Comparison of ENCODE assay signal across 1 cellular context in the genomic region with DNA sequence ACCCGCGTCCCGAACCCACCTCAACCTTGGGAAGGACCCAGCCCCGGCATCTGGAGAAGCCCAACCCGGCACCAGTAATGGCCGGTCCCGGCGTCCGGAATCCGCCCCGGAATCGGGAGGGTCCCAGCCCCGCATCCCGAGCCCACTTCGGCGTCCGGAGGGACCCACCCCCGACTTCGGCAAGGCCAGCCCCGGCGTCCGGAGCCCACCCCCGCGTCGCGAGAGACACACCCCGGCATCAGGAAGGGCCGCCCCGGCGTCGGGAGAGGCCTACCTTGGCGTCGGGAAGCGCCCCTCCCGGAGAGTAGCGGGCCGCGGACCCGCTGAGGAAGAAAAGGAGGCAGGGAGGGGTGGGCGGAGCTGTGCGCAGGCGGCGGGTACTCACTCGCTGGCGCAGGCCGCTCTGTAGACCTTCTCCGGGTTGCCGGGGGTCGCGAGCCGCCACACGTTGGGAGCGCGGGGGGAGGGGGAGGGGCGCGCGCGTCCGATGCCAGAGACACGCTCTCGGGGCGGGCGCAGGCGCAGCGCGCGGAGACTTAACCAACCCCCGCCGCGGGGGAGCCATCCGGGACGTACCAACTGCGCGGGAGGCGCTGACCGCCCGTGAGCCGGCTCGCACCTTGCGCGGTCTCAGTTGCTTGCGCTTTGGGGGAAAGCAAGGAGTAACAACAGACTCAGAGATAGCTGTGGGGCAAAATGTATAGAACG.
TF ChIP-seq lines count a peak whose summit lies in the region.

A gene (minus strand): TSS at position 515 of the 708 bp plus-strand sequence. CDS start 24,164 bp downstream, outside the sequence.

TF ChIP-seq in HepG2, 621 proteins besides CTCF, POLR2A, EP300 and RAD21 (continued from another document and continues in another):
- TF ChIP-seq, protein P1, sequence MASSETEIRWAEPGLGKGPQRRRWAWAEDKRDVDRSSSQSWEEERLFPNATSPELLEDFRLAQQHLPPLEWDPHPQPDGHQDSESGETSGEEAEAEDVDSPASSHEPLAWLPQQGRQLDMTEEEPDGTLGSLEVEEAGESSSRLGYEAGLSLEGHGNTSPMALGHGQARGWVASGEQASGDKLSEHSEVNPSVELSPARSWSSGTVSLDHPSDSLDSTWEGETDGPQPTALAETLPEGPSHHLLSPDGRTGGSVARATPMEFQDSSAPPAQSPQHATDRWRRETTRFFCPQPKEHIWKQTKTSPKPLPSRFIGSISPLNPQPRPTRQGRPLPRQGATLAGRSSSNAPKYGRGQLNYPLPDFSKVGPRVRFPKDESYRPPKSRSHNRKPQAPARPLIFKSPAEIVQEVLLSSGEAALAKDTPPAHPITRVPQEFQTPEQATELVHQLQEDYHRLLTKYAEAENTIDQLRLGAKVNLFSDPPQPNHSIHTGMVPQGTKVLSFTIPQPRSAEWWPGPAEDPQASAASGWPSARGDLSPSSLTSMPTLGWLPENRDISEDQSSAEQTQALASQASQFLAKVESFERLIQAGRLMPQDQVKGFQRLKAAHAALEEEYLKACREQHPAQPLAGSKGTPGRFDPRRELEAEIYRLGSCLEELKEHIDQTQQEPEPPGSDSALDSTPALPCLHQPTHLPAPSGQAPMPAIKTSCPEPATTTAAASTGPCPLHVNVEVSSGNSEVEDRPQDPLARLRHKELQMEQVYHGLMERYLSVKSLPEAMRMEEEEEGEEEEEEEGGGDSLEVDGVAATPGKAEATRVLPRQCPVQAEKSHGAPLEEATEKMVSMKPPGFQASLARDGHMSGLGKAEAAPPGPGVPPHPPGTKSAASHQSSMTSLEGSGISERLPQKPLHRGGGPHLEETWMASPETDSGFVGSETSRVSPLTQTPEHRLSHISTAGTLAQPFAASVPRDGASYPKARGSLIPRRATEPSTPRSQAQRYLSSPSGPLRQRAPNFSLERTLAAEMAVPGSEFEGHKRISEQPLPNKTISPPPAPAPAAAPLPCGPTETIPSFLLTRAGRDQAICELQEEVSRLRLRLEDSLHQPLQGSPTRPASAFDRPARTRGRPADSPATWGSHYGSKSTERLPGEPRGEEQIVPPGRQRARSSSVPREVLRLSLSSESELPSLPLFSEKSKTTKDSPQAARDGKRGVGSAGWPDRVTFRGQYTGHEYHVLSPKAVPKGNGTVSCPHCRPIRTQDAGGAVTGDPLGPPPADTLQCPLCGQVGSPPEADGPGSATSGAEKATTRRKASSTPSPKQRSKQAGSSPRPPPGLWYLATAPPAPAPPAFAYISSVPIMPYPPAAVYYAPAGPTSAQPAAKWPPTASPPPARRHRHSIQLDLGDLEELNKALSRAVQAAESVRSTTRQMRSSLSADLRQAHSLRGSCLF (CRISPR knock-in tag; IDR thresholded peaks at IDR 0.05; ENCODE audit: borderline replicate concordance) = peak; percentile 80; the same call in 1 of the 2 replicates
- TF ChIP-seq, protein P2, sequence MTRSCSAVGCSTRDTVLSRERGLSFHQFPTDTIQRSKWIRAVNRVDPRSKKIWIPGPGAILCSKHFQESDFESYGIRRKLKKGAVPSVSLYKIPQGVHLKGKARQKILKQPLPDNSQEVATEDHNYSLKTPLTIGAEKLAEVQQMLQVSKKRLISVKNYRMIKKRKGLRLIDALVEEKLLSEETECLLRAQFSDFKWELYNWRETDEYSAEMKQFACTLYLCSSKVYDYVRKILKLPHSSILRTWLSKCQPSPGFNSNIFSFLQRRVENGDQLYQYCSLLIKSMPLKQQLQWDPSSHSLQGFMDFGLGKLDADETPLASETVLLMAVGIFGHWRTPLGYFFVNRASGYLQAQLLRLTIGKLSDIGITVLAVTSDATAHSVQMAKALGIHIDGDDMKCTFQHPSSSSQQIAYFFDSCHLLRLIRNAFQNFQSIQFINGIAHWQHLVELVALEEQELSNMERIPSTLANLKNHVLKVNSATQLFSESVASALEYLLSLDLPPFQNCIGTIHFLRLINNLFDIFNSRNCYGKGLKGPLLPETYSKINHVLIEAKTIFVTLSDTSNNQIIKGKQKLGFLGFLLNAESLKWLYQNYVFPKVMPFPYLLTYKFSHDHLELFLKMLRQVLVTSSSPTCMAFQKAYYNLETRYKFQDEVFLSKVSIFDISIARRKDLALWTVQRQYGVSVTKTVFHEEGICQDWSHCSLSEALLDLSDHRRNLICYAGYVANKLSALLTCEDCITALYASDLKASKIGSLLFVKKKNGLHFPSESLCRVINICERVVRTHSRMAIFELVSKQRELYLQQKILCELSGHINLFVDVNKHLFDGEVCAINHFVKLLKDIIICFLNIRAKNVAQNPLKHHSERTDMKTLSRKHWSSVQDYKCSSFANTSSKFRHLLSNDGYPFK (CRISPR knock-in tag; IDR thresholded peaks at IDR 0.05; ENCODE audit: borderline replicate concordance) = peak; percentile 50; the same call in 1 of the 2 replicates
- TF ChIP-seq CHCHD3 (CRISPR knock-in tag; IDR thresholded peaks at IDR 0.05) = no peak; the same call in 1 of the 2 replicates
- TF ChIP-seq NFATC3 (CRISPR knock-in tag; IDR thresholded peaks at IDR 0.05) = no peak
- no peak for TF ChIP-seq ZNF432 (CRISPR knock-in tag; IDR thresholded peaks at IDR 0.05; ENCODE audit: borderline replicate concordance)
- no peak; the same call in 1 of the 2 replicates for TF ChIP-seq AHR (CRISPR knock-in tag; IDR thresholded peaks at IDR 0.05)
- no peak for TF ChIP-seq NR2F6 (IDR thresholded peaks at IDR 0.05)
- no peak for TF ChIP-seq NR2F6 (CRISPR knock-in tag; IDR thresholded peaks at IDR 0.05)
- TF ChIP-seq, protein P3, sequence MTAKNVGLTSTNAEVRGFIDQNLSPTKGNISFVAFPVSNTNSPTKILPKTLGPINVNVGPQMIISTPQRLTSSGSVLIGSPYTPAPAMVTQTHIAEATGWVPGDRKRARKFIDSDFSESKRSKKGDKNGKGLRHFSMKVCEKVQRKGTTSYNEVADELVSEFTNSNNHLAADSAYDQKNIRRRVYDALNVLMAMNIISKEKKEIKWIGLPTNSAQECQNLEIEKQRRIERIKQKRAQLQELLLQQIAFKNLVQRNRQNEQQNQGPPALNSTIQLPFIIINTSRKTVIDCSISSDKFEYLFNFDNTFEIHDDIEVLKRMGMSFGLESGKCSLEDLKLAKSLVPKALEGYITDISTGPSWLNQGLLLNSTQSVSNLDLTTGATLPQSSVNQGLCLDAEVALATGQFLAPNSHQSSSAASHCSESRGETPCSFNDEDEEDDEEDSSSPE (CRISPR knock-in tag; IDR thresholded peaks at IDR 0.05) = peak; percentile 88
- TF ChIP-seq ZMYM4 (CRISPR knock-in tag; IDR thresholded peaks at IDR 0.05) = no peak
- no peak for TF ChIP-seq MAFF (IDR thresholded peaks at IDR 0.05; ENCODE audit: low read depth, low read length)
- TF ChIP-seq HHEX (CRISPR knock-in tag; IDR thresholded peaks at IDR 0.05) = no peak
- TF ChIP-seq, protein P4, sequence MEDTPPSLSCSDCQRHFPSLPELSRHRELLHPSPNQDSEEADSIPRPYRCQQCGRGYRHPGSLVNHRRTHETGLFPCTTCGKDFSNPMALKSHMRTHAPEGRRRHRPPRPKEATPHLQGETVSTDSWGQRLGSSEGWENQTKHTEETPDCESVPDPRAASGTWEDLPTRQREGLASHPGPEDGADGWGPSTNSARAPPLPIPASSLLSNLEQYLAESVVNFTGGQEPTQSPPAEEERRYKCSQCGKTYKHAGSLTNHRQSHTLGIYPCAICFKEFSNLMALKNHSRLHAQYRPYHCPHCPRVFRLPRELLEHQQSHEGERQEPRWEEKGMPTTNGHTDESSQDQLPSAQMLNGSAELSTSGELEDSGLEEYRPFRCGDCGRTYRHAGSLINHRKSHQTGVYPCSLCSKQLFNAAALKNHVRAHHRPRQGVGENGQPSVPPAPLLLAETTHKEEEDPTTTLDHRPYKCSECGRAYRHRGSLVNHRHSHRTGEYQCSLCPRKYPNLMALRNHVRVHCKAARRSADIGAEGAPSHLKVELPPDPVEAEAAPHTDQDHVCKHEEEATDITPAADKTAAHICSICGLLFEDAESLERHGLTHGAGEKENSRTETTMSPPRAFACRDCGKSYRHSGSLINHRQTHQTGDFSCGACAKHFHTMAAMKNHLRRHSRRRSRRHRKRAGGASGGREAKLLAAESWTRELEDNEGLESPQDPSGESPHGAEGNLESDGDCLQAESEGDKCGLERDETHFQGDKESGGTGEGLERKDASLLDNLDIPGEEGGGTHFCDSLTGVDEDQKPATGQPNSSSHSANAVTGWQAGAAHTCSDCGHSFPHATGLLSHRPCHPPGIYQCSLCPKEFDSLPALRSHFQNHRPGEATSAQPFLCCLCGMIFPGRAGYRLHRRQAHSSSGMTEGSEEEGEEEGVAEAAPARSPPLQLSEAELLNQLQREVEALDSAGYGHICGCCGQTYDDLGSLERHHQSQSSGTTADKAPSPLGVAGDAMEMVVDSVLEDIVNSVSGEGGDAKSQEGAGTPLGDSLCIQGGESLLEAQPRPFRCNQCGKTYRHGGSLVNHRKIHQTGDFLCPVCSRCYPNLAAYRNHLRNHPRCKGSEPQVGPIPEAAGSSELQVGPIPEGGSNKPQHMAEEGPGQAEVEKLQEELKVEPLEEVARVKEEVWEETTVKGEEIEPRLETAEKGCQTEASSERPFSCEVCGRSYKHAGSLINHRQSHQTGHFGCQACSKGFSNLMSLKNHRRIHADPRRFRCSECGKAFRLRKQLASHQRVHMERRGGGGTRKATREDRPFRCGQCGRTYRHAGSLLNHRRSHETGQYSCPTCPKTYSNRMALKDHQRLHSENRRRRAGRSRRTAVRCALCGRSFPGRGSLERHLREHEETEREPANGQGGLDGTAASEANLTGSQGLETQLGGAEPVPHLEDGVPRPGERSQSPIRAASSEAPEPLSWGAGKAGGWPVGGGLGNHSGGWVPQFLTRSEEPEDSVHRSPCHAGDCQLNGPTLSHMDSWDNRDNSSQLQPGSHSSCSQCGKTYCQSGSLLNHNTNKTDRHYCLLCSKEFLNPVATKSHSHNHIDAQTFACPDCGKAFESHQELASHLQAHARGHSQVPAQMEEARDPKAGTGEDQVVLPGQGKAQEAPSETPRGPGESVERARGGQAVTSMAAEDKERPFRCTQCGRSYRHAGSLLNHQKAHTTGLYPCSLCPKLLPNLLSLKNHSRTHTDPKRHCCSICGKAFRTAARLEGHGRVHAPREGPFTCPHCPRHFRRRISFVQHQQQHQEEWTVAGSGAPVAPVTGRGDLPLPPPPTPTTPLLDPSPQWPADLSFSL (CRISPR knock-in tag; IDR thresholded peaks at IDR 0.05) = no peak
- peak; percentile 91 for TF ChIP-seq ZNF543 (CRISPR knock-in tag; IDR thresholded peaks at IDR 0.05)
- peak; percentile 79 for TF ChIP-seq POLR2G (IDR thresholded peaks at IDR 0.05; ENCODE audit: low read depth, low read length)
- TF ChIP-seq, protein P5, sequence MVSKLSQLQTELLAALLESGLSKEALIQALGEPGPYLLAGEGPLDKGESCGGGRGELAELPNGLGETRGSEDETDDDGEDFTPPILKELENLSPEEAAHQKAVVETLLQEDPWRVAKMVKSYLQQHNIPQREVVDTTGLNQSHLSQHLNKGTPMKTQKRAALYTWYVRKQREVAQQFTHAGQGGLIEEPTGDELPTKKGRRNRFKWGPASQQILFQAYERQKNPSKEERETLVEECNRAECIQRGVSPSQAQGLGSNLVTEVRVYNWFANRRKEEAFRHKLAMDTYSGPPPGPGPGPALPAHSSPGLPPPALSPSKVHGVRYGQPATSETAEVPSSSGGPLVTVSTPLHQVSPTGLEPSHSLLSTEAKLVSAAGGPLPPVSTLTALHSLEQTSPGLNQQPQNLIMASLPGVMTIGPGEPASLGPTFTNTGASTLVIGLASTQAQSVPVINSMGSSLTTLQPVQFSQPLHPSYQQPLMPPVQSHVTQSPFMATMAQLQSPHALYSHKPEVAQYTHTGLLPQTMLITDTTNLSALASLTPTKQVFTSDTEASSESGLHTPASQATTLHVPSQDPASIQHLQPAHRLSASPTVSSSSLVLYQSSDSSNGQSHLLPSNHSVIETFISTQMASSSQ (IDR thresholded peaks at IDR 0.05; ENCODE audit: low read depth) = no peak
- TF ChIP-seq, protein P5 (CRISPR knock-in tag; IDR thresholded peaks at IDR 0.05; ENCODE audit: borderline replicate concordance) = peak; percentile 65; the same call in 1 of the 2 replicates
- TF ChIP-seq GABPA (IDR thresholded peaks at IDR 0.05; ENCODE audit: low read depth, low read length) = no peak
- peak; percentile 40; the same call in 1 of the 2 replicates for TF ChIP-seq GABPA (CRISPR knock-in tag; IDR thresholded peaks at IDR 0.05; ENCODE audit: low read depth)
- TF ChIP-seq, protein P6, sequence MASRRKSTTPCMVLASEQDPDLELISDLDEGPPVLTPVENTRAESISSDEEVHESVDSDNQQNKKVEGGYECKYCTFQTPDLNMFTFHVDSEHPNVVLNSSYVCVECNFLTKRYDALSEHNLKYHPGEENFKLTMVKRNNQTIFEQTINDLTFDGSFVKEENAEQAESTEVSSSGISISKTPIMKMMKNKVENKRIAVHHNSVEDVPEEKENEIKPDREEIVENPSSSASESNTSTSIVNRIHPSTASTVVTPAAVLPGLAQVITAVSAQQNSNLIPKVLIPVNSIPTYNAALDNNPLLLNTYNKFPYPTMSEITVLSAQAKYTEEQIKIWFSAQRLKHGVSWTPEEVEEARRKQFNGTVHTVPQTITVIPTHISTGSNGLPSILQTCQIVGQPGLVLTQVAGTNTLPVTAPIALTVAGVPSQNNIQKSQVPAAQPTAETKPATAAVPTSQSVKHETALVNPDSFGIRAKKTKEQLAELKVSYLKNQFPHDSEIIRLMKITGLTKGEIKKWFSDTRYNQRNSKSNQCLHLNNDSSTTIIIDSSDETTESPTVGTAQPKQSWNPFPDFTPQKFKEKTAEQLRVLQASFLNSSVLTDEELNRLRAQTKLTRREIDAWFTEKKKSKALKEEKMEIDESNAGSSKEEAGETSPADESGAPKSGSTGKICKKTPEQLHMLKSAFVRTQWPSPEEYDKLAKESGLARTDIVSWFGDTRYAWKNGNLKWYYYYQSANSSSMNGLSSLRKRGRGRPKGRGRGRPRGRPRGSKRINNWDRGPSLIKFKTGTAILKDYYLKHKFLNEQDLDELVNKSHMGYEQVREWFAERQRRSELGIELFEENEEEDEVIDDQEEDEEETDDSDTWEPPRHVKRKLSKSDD (CRISPR knock-in tag; IDR thresholded peaks at IDR 0.05; ENCODE audit: low read depth) = no peak; the same call in 1 of the 2 replicates
- TF ChIP-seq ELF3 (CRISPR knock-in tag; IDR thresholded peaks at IDR 0.05) = no peak
- TF ChIP-seq ATM (IDR thresholded peaks at IDR 0.05; ENCODE audit: borderline replicate concordance) = no peak
- no peak for TF ChIP-seq FOSL1 (CRISPR knock-in tag; IDR thresholded peaks at IDR 0.05; ENCODE audit: borderline replicate concordance)
- TF ChIP-seq, protein P7, sequence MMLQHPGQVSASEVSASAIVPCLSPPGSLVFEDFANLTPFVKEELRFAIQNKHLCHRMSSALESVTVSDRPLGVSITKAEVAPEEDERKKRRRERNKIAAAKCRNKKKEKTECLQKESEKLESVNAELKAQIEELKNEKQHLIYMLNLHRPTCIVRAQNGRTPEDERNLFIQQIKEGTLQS (CRISPR knock-in tag; IDR thresholded peaks at IDR 0.05) = no peak
- peak; percentile 82 for TF ChIP-seq TBX2 (CRISPR knock-in tag; IDR thresholded peaks at IDR 0.05; ENCODE audit: borderline replicate concordance)
- TF ChIP-seq, protein P8, sequence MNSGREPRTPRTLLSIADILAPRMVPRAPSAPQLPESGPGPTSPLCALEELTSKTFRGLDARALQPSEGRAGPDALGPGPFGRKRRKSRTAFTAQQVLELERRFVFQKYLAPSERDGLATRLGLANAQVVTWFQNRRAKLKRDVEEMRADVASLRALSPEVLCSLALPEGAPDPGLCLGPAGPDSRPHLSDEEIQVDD (CRISPR knock-in tag; IDR thresholded peaks at IDR 0.05; ENCODE audit: borderline replicate concordance) = no peak
